ENCODE assay signal across 8 cellular contexts in genomic region chr12:131511391-131511802, GRCh38.
DNase-seq lines count a peak whose midpoint lies in the region; ATAC-seq and TF ChIP-seq lines count a peak whose summit lies in the region.

No MANE protein-coding gene starts in this region.

- no peaks in the 10 kb centered on the region for H3K36me3 Mint-ChIP-seq in natural killer cell

- intact Hi-C loops in Panc1 (cut with micrococcal nuclease; ENCODE audit: unreplicated experiment): no loop called here
- intact Hi-C loops in natural killer cell (cut with micrococcal nuclease): no loop called here

- ATAC-seq in HG02938 (IDR thresholded peaks at IDR 0.05; ENCODE audit: unreplicated experiment) (peak; percentile 97), Panc1 (peak; percentile 71; the same call in 1 of the 2 replicates), natural killer cell (peak; percentile 83 to 97 (median 94))

- peak overlapping the region; percentile 15 for H3K4me3 Mint-ChIP-seq in natural killer cell

- no peak overlapping the region for H3K27ac ChIP-seq in Panc1 (ENCODE audit: low read length)

- no peaks in the 10 kb centered on the region for H3K9me3 ChIP-seq in Panc1 (ENCODE audit: control insufficient read depth, insufficient read depth, low read depth, low read length)

- H3K4me1 ChIP-seq in Panc1 (ENCODE audit: control insufficient read depth, insufficient read depth, low read length): no peaks in the 10 kb centered on the region

- BruUV-seq in Panc1 (replicated peaks; lab: Mats Ljungman, UMichigan): no TSS peak

- H3K9me3 Mint-ChIP-seq in natural killer cell: peaks cover 2 to 3% of the 10 kb centered on the region in 2 donors

- CTCF ChIA-PET in Panc1 (lab: Charles Lee): no interaction called here

- H3K4me1 Mint-ChIP-seq in natural killer cell: peaks cover 11 to 25% of the 10 kb centered on the region in 2 donors

- in situ Hi-C loops in Panc1 (cut with HindIII; ENCODE audit: low pct_unique_long_range_greater_than_20kb, low sequenced_read_pairs): no loop called here

- TF ChIP-seq CTCF in Panc1 (IDR thresholded peaks at IDR 0.05) (no peak), natural killer cell (IDR thresholded peaks at IDR 0.05) (no peak)

- H3K27ac Mint-ChIP-seq in natural killer cell: peak overlapping the region; percentile 82 to 86

- DNase-seq in NCI-H526 (lab: John Stamatoyannopoulos, UW) (peak; percentile 20 to 46), NCI-H526 treated with DMSO at 0.1 percent for 48 hours (lab: John Stamatoyannopoulos, UW) (no peak), Panc1 (ENCODE audit: low read depth, low spot score) (peak; percentile 8), natural killer cell (peak; percentile 33), NCI-H2081 (lab: John Stamatoyannopoulos, UW) (no peak), amniotic stem cell (lab: John Stamatoyannopoulos, UW) (no peak)
- DNase-seq in activated naive CD4-positive, alpha-beta T cell treated with Interleukin-2 at 50 U/mL for 16 hours: peak; percentile 48

- POLR2A ChIA-PET in Panc1 (lab: Charles Lee): interaction anchor here (0.5 kb wide), 1 partner anchor 388 kb away, joined by 5 read pairs; no protein-coding TSS in a partner anchor

- peaks cover 0 to 13% of the 10 kb centered on the region in 2 donors for H3K27me3 Mint-ChIP-seq in natural killer cell (ENCODE audit: low read depth in 2 of 2)

- H3K4me3 ChIP-seq in Panc1 (ENCODE audit: low read depth in 2 of 2, low read length in 2 of 2): no peak overlapping the region

- no peaks in the 10 kb centered on the region for H3K36me3 ChIP-seq in Panc1 (ENCODE audit: control insufficient read depth, insufficient read depth, low read length)

- H3K27me3 ChIP-seq in Panc1 (ENCODE audit: control insufficient read depth, insufficient read depth, low read length): peaks cover 6% of the 10 kb centered on the region

Comparison
In these comparisons a context has a peak if more than half of its experiments do, and no peak if none do; other contexts are left out.
1. DNase-seq: peak in NCI-H526 (2 of 2), Panc1 (single experiment), activated naive CD4-positive, alpha-beta T cell treated with Interleukin-2 at 50 U/mL for 16 hours (single experiment) and natural killer cell (single experiment); none in NCI-H526 treated with DMSO at 0.1 percent for 48 hours (single experiment), NCI-H2081 (0 of 2) and amniotic stem cell (single experiment).
2. Peak in every context shown above with its lines, with median percentiles within 50 percentile points of each other: ATAC-seq.